In genomic region chr15:80780416-80781221, GRCh38 we compare ENCODE assay signal across 1 cellular context.
TF ChIP-seq lines count a peak whose summit lies in the region.

No MANE protein-coding gene starts in this region.

TF ChIP-seq in HepG2, 621 proteins besides CTCF, POLR2A, EP300 and RAD21 (continued from another document and continues in another):
- TF ChIP-seq ZFP91 (CRISPR knock-in tag; IDR thresholded peaks at IDR 0.05; ENCODE audit: borderline replicate concordance), result peak; percentile 72
- no peak for TF ChIP-seq GTF3A (CRISPR knock-in tag; conservative IDR thresholded peaks at IDR 0.05)
- TF ChIP-seq ZNF691 (CRISPR knock-in tag; IDR thresholded peaks at IDR 0.05; ENCODE audit: borderline replicate concordance, low read depth), result peak; percentile 91
- 0 out of 2 replicates have a peak, but pooled peaks have one; percentile 76 for TF ChIP-seq ZFAT (CRISPR knock-in tag; conservative IDR thresholded peaks at IDR 0.05)
- TF ChIP-seq ZNF264 (CRISPR knock-in tag; IDR thresholded peaks at IDR 0.05), result 0 out of 2 replicates have a peak, but pooled peaks have one; percentile 59
- peak; percentile 97 for TF ChIP-seq KLF11 (CRISPR knock-in tag; IDR thresholded peaks at IDR 0.05)
- TF ChIP-seq TOE1 (CRISPR knock-in tag; IDR thresholded peaks at IDR 0.05), result peak; percentile 85; the same call in 1 of the 2 replicates
- TF ChIP-seq HOXA7 (CRISPR knock-in tag; IDR thresholded peaks at IDR 0.05), result no peak
- TF ChIP-seq ZNF251 (CRISPR knock-in tag; IDR thresholded peaks at IDR 0.05), result 0 out of 2 replicates have a peak, but pooled peaks have one; percentile 33
- peak; percentile 89 for TF ChIP-seq KMT2B (CRISPR knock-in tag; IDR thresholded peaks at IDR 0.05)
- no peak for TF ChIP-seq CC2D1A (CRISPR knock-in tag; IDR thresholded peaks at IDR 0.05)
- peak; percentile 97 for TF ChIP-seq ZMAT3 (CRISPR knock-in tag; conservative IDR thresholded peaks at IDR 0.05)
- TF ChIP-seq ZNF30 (CRISPR knock-in tag; IDR thresholded peaks at IDR 0.05), result peak; percentile 88
- peak; percentile 70; the same call in 1 of the 2 replicates for TF ChIP-seq EHMT2 (IDR thresholded peaks at IDR 0.05; ENCODE audit: borderline replicate concordance, low read depth, low read length)
- no peak for TF ChIP-seq ZNF260 (CRISPR knock-in tag; IDR thresholded peaks at IDR 0.05; ENCODE audit: borderline replicate concordance, low read depth)
- peak; percentile 47; the same call in 1 of the 2 replicates for TF ChIP-seq ZNF121 (CRISPR knock-in tag; IDR thresholded peaks at IDR 0.05)
- TF ChIP-seq ZNF501 (CRISPR knock-in tag; IDR thresholded peaks at IDR 0.05), result peak; percentile 83
- no peak for TF ChIP-seq TCF12 (IDR thresholded peaks at IDR 0.05)
- peak; percentile 58; the same call in 1 of the 2 replicates for TF ChIP-seq TCF12 (CRISPR knock-in tag; IDR thresholded peaks at IDR 0.05)
- TF ChIP-seq, protein P1, sequence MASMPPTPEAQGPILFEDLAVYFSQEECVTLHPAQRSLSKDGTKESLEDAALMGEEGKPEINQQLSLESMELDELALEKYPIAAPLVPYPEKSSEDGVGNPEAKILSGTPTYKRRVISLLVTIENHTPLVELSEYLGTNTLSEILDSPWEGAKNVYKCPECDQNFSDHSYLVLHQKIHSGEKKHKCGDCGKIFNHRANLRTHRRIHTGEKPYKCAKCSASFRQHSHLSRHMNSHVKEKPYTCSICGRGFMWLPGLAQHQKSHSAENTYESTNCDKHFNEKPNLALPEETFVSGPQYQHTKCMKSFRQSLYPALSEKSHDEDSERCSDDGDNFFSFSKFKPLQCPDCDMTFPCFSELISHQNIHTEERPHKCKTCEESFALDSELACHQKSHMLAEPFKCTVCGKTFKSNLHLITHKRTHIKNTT (CRISPR knock-in tag; IDR thresholded peaks at IDR 0.05), result no peak
- TF ChIP-seq ZNF616 (CRISPR knock-in tag; IDR thresholded peaks at IDR 0.05; ENCODE audit: low read depth), result peak; percentile 93
- TF ChIP-seq POLR2AphosphoS2 (IDR thresholded peaks at IDR 0.05; ENCODE audit: low read depth, low read length), result no peak
- TF ChIP-seq SIX1 (CRISPR knock-in tag; IDR thresholded peaks at IDR 0.05; ENCODE audit: borderline replicate concordance), result no peak
- TF ChIP-seq FOSL1 (CRISPR knock-in tag; IDR thresholded peaks at IDR 0.05; ENCODE audit: borderline replicate concordance), result peak; percentile 61; the same call in 1 of the 2 replicates
- TF ChIP-seq TBL1XR1 (IDR thresholded peaks at IDR 0.05; ENCODE audit: borderline replicate concordance, low read length, partially characterized antibody), result no peak
- no peak for TF ChIP-seq PLRG1 (conservative IDR thresholded peaks at IDR 0.05)
- TF ChIP-seq ZNF709 (CRISPR knock-in tag; IDR thresholded peaks at IDR 0.05), result peak; percentile 90
- peak; percentile 85; the same call in 1 of the 2 replicates for TF ChIP-seq MTA1 (CRISPR knock-in tag; IDR thresholded peaks at IDR 0.05; ENCODE audit: borderline replicate concordance)
- no peak; the same call in 1 of the 2 replicates for TF ChIP-seq JDP2 (CRISPR knock-in tag; IDR thresholded peaks at IDR 0.05; ENCODE audit: borderline replicate concordance)
- no peak for TF ChIP-seq ZNF224 (CRISPR knock-in tag; IDR thresholded peaks at IDR 0.05)
- TF ChIP-seq NPAS2 (CRISPR knock-in tag; IDR thresholded peaks at IDR 0.05; ENCODE audit: borderline replicate concordance), result peak; percentile 68; the same call in 1 of the 2 replicates
- TF ChIP-seq, protein P2, sequence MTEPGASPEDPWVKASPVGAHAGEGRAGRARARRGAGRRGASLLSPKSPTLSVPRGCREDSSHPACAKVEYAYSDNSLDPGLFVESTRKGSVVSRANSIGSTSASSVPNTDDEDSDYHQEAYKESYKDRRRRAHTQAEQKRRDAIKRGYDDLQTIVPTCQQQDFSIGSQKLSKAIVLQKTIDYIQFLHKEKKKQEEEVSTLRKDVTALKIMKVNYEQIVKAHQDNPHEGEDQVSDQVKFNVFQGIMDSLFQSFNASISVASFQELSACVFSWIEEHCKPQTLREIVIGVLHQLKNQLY (CRISPR knock-in tag; IDR thresholded peaks at IDR 0.05), result no peak
- no peak for TF ChIP-seq ZNF672 (CRISPR knock-in tag; IDR thresholded peaks at IDR 0.05)
- no peak for TF ChIP-seq RBM22 (optimal IDR thresholded peaks at IDR 0.05; ENCODE audit: low read length)
- no peak; the same call in 1 of the 2 replicates for TF ChIP-seq NFYC (CRISPR knock-in tag; IDR thresholded peaks at IDR 0.05)
- peak; percentile 87; the same call in 1 of the 2 replicates for TF ChIP-seq ZNF558 (CRISPR knock-in tag; IDR thresholded peaks at IDR 0.05; ENCODE audit: borderline replicate concordance)
- no peak for TF ChIP-seq SMARCC2 (IDR thresholded peaks at IDR 0.05)
- peak; percentile 91 for TF ChIP-seq MTF1 (CRISPR knock-in tag; IDR thresholded peaks at IDR 0.05)
- TF ChIP-seq, protein P3, sequence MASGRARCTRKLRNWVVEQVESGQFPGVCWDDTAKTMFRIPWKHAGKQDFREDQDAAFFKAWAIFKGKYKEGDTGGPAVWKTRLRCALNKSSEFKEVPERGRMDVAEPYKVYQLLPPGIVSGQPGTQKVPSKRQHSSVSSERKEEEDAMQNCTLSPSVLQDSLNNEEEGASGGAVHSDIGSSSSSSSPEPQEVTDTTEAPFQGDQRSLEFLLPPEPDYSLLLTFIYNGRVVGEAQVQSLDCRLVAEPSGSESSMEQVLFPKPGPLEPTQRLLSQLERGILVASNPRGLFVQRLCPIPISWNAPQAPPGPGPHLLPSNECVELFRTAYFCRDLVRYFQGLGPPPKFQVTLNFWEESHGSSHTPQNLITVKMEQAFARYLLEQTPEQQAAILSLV (CRISPR knock-in tag; IDR thresholded peaks at IDR 0.05; ENCODE audit: borderline replicate concordance), result peak; percentile 68
- TF ChIP-seq TBX2 (CRISPR knock-in tag; IDR thresholded peaks at IDR 0.05; ENCODE audit: borderline replicate concordance), result peak; percentile 70
- TF ChIP-seq ZMAT5 (CRISPR knock-in tag; IDR thresholded peaks at IDR 0.05; ENCODE audit: borderline replicate concordance, low read depth), result no peak
- TF ChIP-seq ZNF710 (CRISPR knock-in tag; IDR thresholded peaks at IDR 0.05; ENCODE audit: borderline replicate concordance), result no peak
- TF ChIP-seq SMAD9 (CRISPR knock-in tag; IDR thresholded peaks at IDR 0.05), result 0 out of 2 replicates have a peak, but pooled peaks have one; percentile 43
- no peak for TF ChIP-seq ZNF619 (CRISPR knock-in tag; IDR thresholded peaks at IDR 0.05)
- TF ChIP-seq MXD3 (CRISPR knock-in tag; IDR thresholded peaks at IDR 0.05), result peak; percentile 98
- TF ChIP-seq ZNF275 (CRISPR knock-in tag; IDR thresholded peaks at IDR 0.05; ENCODE audit: borderline replicate concordance), result no peak
- peak; percentile 52; the same call in 1 of the 2 replicates for TF ChIP-seq HMG20A (CRISPR knock-in tag; IDR thresholded peaks at IDR 0.05; ENCODE audit: borderline replicate concordance)
- TF ChIP-seq, protein P4, sequence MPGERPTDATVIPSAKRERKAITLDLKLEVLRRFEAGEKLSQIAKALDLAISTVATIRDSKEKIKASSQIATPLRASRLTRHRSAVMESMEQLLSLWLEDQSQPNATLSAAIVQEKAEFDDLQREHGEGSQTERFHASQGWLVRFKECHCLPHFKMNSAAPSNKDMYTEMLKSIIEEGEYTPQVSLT (CRISPR knock-in tag; IDR thresholded peaks at IDR 0.05; ENCODE audit: borderline replicate concordance, low read depth), result 0 out of 2 replicates have a peak, but pooled peaks have one; percentile 56
- peak; percentile 92 for TF ChIP-seq ZNF766 (CRISPR knock-in tag; IDR thresholded peaks at IDR 0.05; ENCODE audit: borderline replicate concordance)
- peak; percentile 74 for TF ChIP-seq ZMYM4 (CRISPR knock-in tag; IDR thresholded peaks at IDR 0.05)
- TF ChIP-seq SRY (CRISPR knock-in tag; IDR thresholded peaks at IDR 0.05), result peak; percentile 98
- no peak for TF ChIP-seq MAFK (conservative IDR thresholded peaks at IDR 0.05 in 1 of 2, IDR thresholded peaks at IDR 0.05 in 1 of 2; ENCODE audit: low read length in 2 of 2)
- no peak for TF ChIP-seq ZNF512 (CRISPR knock-in tag; IDR thresholded peaks at IDR 0.05)
- TF ChIP-seq, protein P5, sequence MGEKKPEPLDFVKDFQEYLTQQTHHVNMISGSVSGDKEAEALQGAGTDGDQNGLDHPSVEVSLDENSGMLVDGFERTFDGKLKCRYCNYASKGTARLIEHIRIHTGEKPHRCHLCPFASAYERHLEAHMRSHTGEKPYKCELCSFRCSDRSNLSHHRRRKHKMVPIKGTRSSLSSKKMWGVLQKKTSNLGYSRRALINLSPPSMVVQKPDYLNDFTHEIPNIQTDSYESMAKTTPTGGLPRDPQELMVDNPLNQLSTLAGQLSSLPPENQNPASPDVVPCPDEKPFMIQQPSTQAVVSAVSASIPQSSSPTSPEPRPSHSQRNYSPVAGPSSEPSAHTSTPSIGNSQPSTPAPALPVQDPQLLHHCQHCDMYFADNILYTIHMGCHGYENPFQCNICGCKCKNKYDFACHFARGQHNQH (CRISPR knock-in tag; IDR thresholded peaks at IDR 0.05), result peak; percentile 94
- TF ChIP-seq KAT7 (CRISPR knock-in tag; IDR thresholded peaks at IDR 0.05; ENCODE audit: borderline replicate concordance), result peak; percentile 52; the same call in 1 of the 2 replicates
- peak; percentile 58; the same call in 1 of the 2 replicates for TF ChIP-seq HNRNPL (IDR thresholded peaks at IDR 0.05; ENCODE audit: low read depth, low read length)
- TF ChIP-seq HNF4G (IDR thresholded peaks at IDR 0.05; ENCODE audit: borderline replicate concordance, low read depth, low read length), result no peak
- no peak for TF ChIP-seq HNF4G (CRISPR knock-in tag; IDR thresholded peaks at IDR 0.05; ENCODE audit: borderline replicate concordance, low read depth)
- peak; percentile 93 for TF ChIP-seq HDAC2 (CRISPR knock-in tag; IDR thresholded peaks at IDR 0.05)
- TF ChIP-seq ZFY (CRISPR knock-in tag; IDR thresholded peaks at IDR 0.05), result peak; percentile 58
